In genomic region chr10:99845837-99846382, GRCh38 we compare ENCODE assay signal across 1 cellular context.
TF ChIP-seq lines count a peak whose summit lies in the region.

No MANE protein-coding gene starts in this region.

TF ChIP-seq in K562, 482 proteins besides CTCF, POLR2A, EP300 and RAD21 (continued from another document):
- TF ChIP-seq ATF3 (IDR thresholded peaks at IDR 0.05) (peak; percentile 20; the same call in 1 of the 2 replicates), ATF3 (CRISPR knock-in tag; conservative IDR thresholded peaks at IDR 0.05) (no peak), KDM5B (IDR thresholded peaks at IDR 0.05; ENCODE audit: insufficient replicate concordance, low read depth, low read length) (no peak), HDAC6 (IDR thresholded peaks at IDR 0.05; ENCODE audit: low read depth, low read length) (no peak), ZBTB49 (CRISPR knock-in tag; IDR thresholded peaks at IDR 0.05; ENCODE audit: borderline replicate concordance) (no peak), CEBPG (CRISPR knock-in tag; IDR thresholded peaks at IDR 0.05) (peak; percentile 60; the same call in 1 of the 2 replicates), CEBPG (tag; conservative IDR thresholded peaks at IDR 0.05 in 1 of 2, IDR thresholded peaks at IDR 0.05 in 1 of 2) (peak in 1 of 2 experiments; percentile 61; a peak in 2 of 4 replicates), MAZ (CRISPR knock-in tag; conservative IDR thresholded peaks at IDR 0.05 in 1 of 2, IDR thresholded peaks at IDR 0.05 in 1 of 2) (0 out of 4 replicates have a peak, but pooled peaks of 1 of the 2 experiments have one; percentile 20), NUFIP1 (IDR thresholded peaks at IDR 0.05; ENCODE audit: partially characterized antibody) (no peak), ATF1 (CRISPR knock-in tag; IDR thresholded peaks at IDR 0.05) (no peak), ATF1 (tag; IDR thresholded peaks at IDR 0.05) (peak; percentile 57), BCOR (IDR thresholded peaks at IDR 0.05) (no peak), CREM (IDR thresholded peaks at IDR 0.05; ENCODE audit: low read depth) (peak; percentile 58; the same call in 1 of the 2 replicates), CREB3 (tag; conservative IDR thresholded peaks at IDR 0.05; ENCODE audit: low read depth) (no peak), THAP7 (CRISPR knock-in tag; IDR thresholded peaks at IDR 0.05) (no peak)
TF ChIP-seq in K562: peak in this region for 18.
